In genomic region chr21:41953831-41954653, GRCh38 we compare ENCODE assay signal across 9 cellular contexts. TPM values are rescaled to one million over a fixed set of nuclear protein-coding genes. Genes with fewer than 3 reads are reported as not detected.
A peak's percentile ranks its signal among the peaks of the same experiment; 100 is the strongest.
DNase-seq lines count a peak whose midpoint lies in the region; ATAC-seq, FAIRE-seq and TF ChIP-seq lines count a peak whose summit lies in the region.
"Had no signal": no experiment of that assay in that cellular context is flagged by ENCODE, and none has a peak within 500 bp of the region (broad histone marks: within the 10 kb centered on the region; RNA-seq: fewer than 3 reads in every experiment).

Gene C2CD2 (minus strand): TSS chr21:41954018. CDS start chr21:41953648, 370 bp downstream.

- H3K18ac ChIP-seq in mesendoderm (ENCODE audit: low read length), result peak within 1 kb of the TSS; percentile 83

- H3K9ac ChIP-seq in mesendoderm (ENCODE audit: low read length), result peak within 1 kb of the TSS; percentile 78

- peak within 1 kb of the TSS; percentile 29 for H3K4me3 ChIP-seq in mesendoderm (ENCODE audit: low read length)
- H3K4me3 ChIP-seq: SK-N-MC had no signal

- peak within 1 kb of the TSS; percentile 91 for H3K23ac ChIP-seq in mesendoderm (ENCODE audit: low read length)

- no peaks in the 10 kb centered on the region for H3K36me3 ChIP-seq in mesendoderm (ENCODE audit: control insufficient read depth, insufficient read depth, low read length)

- TF ChIP-seq CTCF in endothelial cell (IDR thresholded peaks at IDR 0.05; ENCODE audit: unreplicated experiment), result no peak

- ATAC-seq in GM18498 (IDR thresholded peaks at IDR 0.05; ENCODE audit: unreplicated experiment), result peak; percentile 69
- peak; percentile 64 for ATAC-seq in stimulated activated naive CD8-positive, alpha-beta T cell treated with anti-CD3 and anti-CD28 coated beads, Interleukin-15, amount 100 ng/mL, for 72 hours

- no peaks in the 10 kb centered on the region for H3K27me3 ChIP-seq in mesendoderm (ENCODE audit: insufficient read depth, low read length, poor library complexity)

- H3K79me1 ChIP-seq in mesendoderm (ENCODE audit: low read length), result no peaks in the 10 kb centered on the region

- no peak within 1 kb of the TSS for H2BK15ac ChIP-seq in mesendoderm (replicated peaks; ENCODE audit: low read depth)

- peaks cover 24% of the 10 kb centered on the region for H3K27me3 Mint-ChIP-seq in endothelial cell (ENCODE audit: unreplicated experiment)
- no peaks in the 10 kb centered on the region for H3K27me3 Mint-ChIP-seq in stimulated activated naive CD8-positive, alpha-beta T cell treated with anti-CD3 and anti-CD28 coated beads, Interleukin-15, amount 100 ng/mL, for 72 hours

- peaks cover 22% of the 10 kb centered on the region for H3K4me1 Mint-ChIP-seq in endothelial cell (ENCODE audit: unreplicated experiment)
- H3K4me1 Mint-ChIP-seq in stimulated activated naive CD8-positive, alpha-beta T cell treated with anti-CD3 and anti-CD28 coated beads, Interleukin-15, amount 100 ng/mL, for 72 hours, result peaks cover 31% of the 10 kb centered on the region

- no peak within 1 kb of the TSS for H2BK5ac ChIP-seq in mesendoderm (ENCODE audit: low read length)

- no CpG with 5 or more reads among the region's 85 CpGs for WGBS in mesendoderm (ENCODE audit: extremely low coverage, insufficient coverage, low lambda C conversion rate)

- no peak for FAIRE-seq in HTR-8/SVneo (lab: Jason Lieb, UNC)

- H3K27ac ChIP-seq in mesendoderm (ENCODE audit: low read depth, low read length), result no peak within 1 kb of the TSS
- H3K27ac ChIP-seq: SK-N-MC had no signal

- peak within 1 kb of the TSS; percentile 82 for H3K4me3 Mint-ChIP-seq in endothelial cell (ENCODE audit: unreplicated experiment)
- peak within 1 kb of the TSS; percentile 64 to 68 for H3K4me3 Mint-ChIP-seq in stimulated activated naive CD8-positive, alpha-beta T cell treated with anti-CD3 and anti-CD28 coated beads, Interleukin-15, amount 100 ng/mL, for 72 hours

- H3K9me3 Mint-ChIP-seq in endothelial cell (ENCODE audit: unreplicated experiment), result no peaks in the 10 kb centered on the region
- no peaks in the 10 kb centered on the region for H3K9me3 Mint-ChIP-seq in stimulated activated naive CD8-positive, alpha-beta T cell treated with anti-CD3 and anti-CD28 coated beads, Interleukin-15, amount 100 ng/mL, for 72 hours

- peak within 1 kb of the TSS; percentile 11 for H3K27ac Mint-ChIP-seq in endothelial cell (ENCODE audit: unreplicated experiment)
- H3K27ac Mint-ChIP-seq in stimulated activated naive CD8-positive, alpha-beta T cell treated with anti-CD3 and anti-CD28 coated beads, Interleukin-15, amount 100 ng/mL, for 72 hours, result peak within 1 kb of the TSS; percentile 13 to 53

- H3K4ac ChIP-seq in mesendoderm (ENCODE audit: low read depth, low read length), result peak within 1 kb of the TSS; percentile 40

- H3K4me1 ChIP-seq in mesendoderm (ENCODE audit: control insufficient read depth, low read depth, low read length), result peaks cover 14% of the 10 kb centered on the region

- H4K5ac ChIP-seq in mesendoderm (ENCODE audit: low read length), result no peak within 1 kb of the TSS

- no peak within 1 kb of the TSS for H4K8ac ChIP-seq in mesendoderm (ENCODE audit: low read depth, low read length)

- H3K56ac ChIP-seq in mesendoderm (ENCODE audit: low read length), result peak within 1 kb of the TSS; percentile 90

- no peaks in the 10 kb centered on the region for H3K79me2 ChIP-seq in mesendoderm (ENCODE audit: control insufficient read depth, insufficient read depth, low read length)

- peak within 1 kb of the TSS; percentile 47 for H2AK5ac ChIP-seq in mesendoderm (ENCODE audit: low read length)

- no peak within 1 kb of the TSS for H2BK120ac ChIP-seq in mesendoderm (ENCODE audit: low read depth, low read length)

- peak within 1 kb of the TSS; percentile 75 for H3K4me2 ChIP-seq in mesendoderm (ENCODE audit: low read length)

- DNase-seq in AML-193 (lab: John Stamatoyannopoulos, UW) (peak; percentile 37 to 43), HTR-8/SVneo (ENCODE audit: insufficient read length, low spot score) (peak; percentile 78), UCSD-AML1 (lab: John Stamatoyannopoulos, UW; ENCODE audit: unreplicated experiment) (peak; percentile 75), endothelial cell (ENCODE audit: low spot score) (peak; percentile 51), mesendoderm (peak; percentile 85), NCI-H187 treated with DMSO at 0.1 percent for 48 hours (lab: John Stamatoyannopoulos, UW) (no peak)
- peak; percentile 18 to 32 for DNase-seq in stimulated activated naive CD8-positive, alpha-beta T cell treated with anti-CD3 and anti-CD28 coated beads, Interleukin-15, amount 100 ng/mL, for 72 hours

- peaks cover 9% of the 10 kb centered on the region for H3K36me3 Mint-ChIP-seq in endothelial cell (ENCODE audit: low read depth, unreplicated experiment)

RNA-seq across cellular contexts. Expression of gene C2CD2, which starts in this region (rescaled TPM):
- 34.3 TPM for total RNA-seq in endothelial cell (ENCODE audit: unreplicated experiment)
- polyA plus RNA-seq in mesendoderm (2013, experiment 1 of 2), result 3.0 TPM
- polyA plus RNA-seq in mesendoderm (2013, experiment 2 of 2), result 3.0 TPM
